ENCODE assay signal across 9 cellular contexts in the genomic region with DNA sequence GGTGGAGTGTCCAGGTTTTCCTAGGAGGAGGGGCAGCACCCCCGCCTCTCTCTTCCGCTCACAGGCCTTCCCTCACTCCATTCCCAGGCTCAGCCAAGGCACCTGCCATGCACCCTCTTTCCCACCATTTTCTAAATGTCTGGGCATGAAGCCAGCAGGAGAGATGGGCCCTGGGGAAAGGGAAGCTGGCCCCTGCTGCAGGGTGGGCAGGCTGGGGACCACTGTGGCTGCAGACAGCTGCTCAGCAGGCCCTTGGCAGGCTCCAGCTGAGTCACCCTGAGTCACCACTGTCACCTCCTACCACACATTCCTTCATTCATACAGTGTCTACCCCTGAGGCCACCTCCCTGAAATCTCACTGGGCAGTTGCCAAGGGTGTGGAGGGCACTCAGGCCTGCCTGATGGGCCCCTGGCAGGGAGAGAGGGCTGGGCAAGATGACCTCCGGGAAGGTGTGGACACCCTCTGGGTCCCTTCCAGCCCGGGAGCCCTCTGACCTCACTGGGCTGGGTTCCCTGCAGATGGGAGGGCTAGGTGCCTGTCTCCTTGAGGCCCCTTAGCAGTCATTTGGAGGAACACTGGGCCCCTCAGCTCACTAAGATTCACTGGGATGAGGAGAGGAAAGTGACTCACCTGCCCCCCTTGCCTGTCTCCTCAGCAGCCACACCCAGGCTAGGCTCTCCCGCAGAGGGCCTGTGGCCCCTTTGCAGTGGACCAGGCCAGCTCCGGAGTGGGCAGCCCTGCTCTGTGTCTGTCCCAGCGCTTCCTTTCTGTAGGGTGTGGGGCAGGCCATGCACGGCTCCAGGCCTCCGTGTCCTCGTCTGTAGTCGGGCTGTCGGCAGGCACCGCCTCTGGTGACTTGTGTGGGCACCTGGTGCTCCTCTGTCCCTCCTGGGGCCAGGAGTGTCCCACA.
DNase-seq lines count a peak whose midpoint lies in the region; ATAC-seq lines count a peak whose summit lies in the region.
"Had no signal": no experiment of that assay in that cellular context is flagged by ENCODE, and none has a peak within 500 bp of the region (broad histone marks: within the 10 kb centered on the region; RNA-seq: fewer than 3 reads in every experiment).

No MANE protein-coding gene starts in this region.

- H3K36me3 Mint-ChIP-seq in T-helper 2 cell treated with Interferon-gamma antibody and Interleukin-4, amounts not matched to agents 5 μg/mL and 100 μg/mL, for 36 hours (ENCODE audit: low read depth), result no peaks in the 10 kb centered on the region

- H3K27me3 Mint-ChIP-seq in T-helper 2 cell treated with Interferon-gamma antibody and Interleukin-4, amounts not matched to agents 5 μg/mL and 100 μg/mL, for 36 hours (ENCODE audit: low read depth), result no peaks in the 10 kb centered on the region

- H3K9me3 Mint-ChIP-seq in T-helper 2 cell treated with Interferon-gamma antibody and Interleukin-4, amounts not matched to agents 5 μg/mL and 100 μg/mL, for 36 hours, result peaks cover 2% of the 10 kb centered on the region

- peak overlapping the region in 13 of 21 experiments; percentile 0 to 82 (median 29) for H3K27ac ChIP-seq in skin epidermis

- peak; percentile 27 for DNase-seq in T-helper 2 cell treated with Interferon-gamma antibody and Interleukin-4, amounts not matched to agents 5 μg/mL and 100 μg/mL, for 36 hours (ENCODE audit: low spot score)
- no peak for DNase-seq in T-helper 2 cell
- DNase-seq in NCI-H1105 treated with DMSO at 0.1 percent for 48 hours (lab: John Stamatoyannopoulos, UW), result peak; percentile 32
- DNase-seq in epidermal melanocyte (ENCODE audit: insufficient read length, low spot score), result peak; percentile 53
- no peak for DNase-seq in NCI-H1930 (lab: John Stamatoyannopoulos, UW)

- no peak for ATAC-seq in HG02759 (IDR thresholded peaks at IDR 0.05; ENCODE audit: unreplicated experiment)
- ATAC-seq in GM19023 (IDR thresholded peaks at IDR 0.05; ENCODE audit: unreplicated experiment), result no peak

- no peak overlapping the region for H3K27ac Mint-ChIP-seq in T-helper 2 cell treated with Interferon-gamma antibody and Interleukin-4, amounts not matched to agents 5 μg/mL and 100 μg/mL, for 36 hours

- peaks cover 37% of the 10 kb centered on the region for H3K4me1 Mint-ChIP-seq in T-helper 2 cell treated with Interferon-gamma antibody and Interleukin-4, amounts not matched to agents 5 μg/mL and 100 μg/mL, for 36 hours (ENCODE audit: low read depth)

- no peak overlapping the region for H3K4me3 Mint-ChIP-seq in T-helper 2 cell treated with Interferon-gamma antibody and Interleukin-4, amounts not matched to agents 5 μg/mL and 100 μg/mL, for 36 hours

- H3K4me3 ChIP-seq in skin epidermis, result no peak overlapping the region
- H3K4me3 ChIP-seq: thoracic aorta had no signal

Comparison
In these comparisons a context has a peak if more than half of its experiments do, and no peak if none do; other contexts are left out.
1. DNase-seq: peak in T-helper 2 cell treated with Interferon-gamma antibody and Interleukin-4, amounts not matched to agents 5 μg/mL and 100 μg/mL, for 36 hours (single experiment), NCI-H1105 treated with DMSO at 0.1 percent for 48 hours (single experiment) and epidermal melanocyte (single experiment); none in T-helper 2 cell (0 of 5) and NCI-H1930 (0 of 2).